8 cellular contexts compared by ENCODE assay signal in the genomic region with DNA sequence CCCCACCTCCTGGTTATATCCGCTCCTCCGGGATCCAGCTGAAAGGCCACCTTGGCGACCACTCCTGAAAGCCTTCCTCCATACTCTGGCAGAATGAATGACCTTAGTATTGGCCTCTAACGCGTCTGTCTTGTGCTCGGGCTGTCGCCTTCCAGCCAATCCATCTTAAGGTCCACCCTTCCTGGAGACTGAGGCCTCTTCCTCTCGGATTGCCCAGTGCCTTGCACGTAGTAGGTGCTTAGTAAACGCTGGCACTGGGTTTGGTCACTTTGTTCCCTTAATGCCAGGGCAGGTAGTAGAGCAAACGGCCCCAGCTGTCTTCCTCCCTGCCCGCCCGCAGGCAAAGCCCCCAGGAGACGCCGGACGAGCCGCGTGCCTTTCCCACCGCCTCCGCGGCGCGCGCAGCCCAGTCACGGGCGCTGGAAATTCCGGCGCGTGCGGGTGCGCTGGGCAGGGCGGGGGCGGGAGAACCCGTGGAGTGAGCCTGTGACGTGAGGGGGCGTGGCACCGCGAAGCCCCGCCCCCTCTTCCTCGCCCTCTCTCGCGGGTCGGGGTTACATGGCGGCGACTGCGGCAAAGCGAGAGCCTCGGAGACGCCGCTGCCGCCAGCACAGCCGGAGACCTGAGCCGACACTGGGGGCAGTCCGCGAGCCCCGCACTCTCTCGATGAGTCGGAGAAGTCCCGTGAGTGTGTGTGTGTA. TPM values are rescaled to one million over a fixed set of nuclear protein-coding genes. Genes with fewer than 3 reads are reported as not detected.
A peak's percentile ranks its signal among the peaks of the same experiment; 100 is the strongest.
DNase-seq lines count a peak whose midpoint lies in the region; ATAC-seq and TF ChIP-seq lines count a peak whose summit lies in the region.

A gene (plus strand): TSS at position 527 of the 701 bp plus-strand sequence. CDS start 27,242 bp downstream, outside the sequence.

- peak; percentile 99 for DNase-seq in D341Med (ENCODE audit: low spot score)
- peak; percentile 92 for DNase-seq in activated T-cell treated with anti-CD3 and anti-CD28 coated beads for 24 hours (ENCODE audit: low read depth)
- DNase-seq in epithelial cell of esophagus (ENCODE audit: low read depth), result peak; percentile 94
- peak; percentile 95 for DNase-seq in mucosa of gallbladder (ENCODE audit: low spot score)
- DNase-seq in stimulated activated CD8-positive, alpha-beta memory T cell treated with anti-CD3 and anti-CD28 coated beads, Interleukin-4, amount 100 ng/mL, for 24 hours (ENCODE audit: low read depth), result peak; percentile 91

- H3K4me3 ChIP-seq in HUES48 (ENCODE audit: low read depth, low read length), result peak within 1 kb of the TSS; percentile 96
- H3K4me3 ChIP-seq in OCI-LY3 (ENCODE audit: low read length), result peak within 1 kb of the TSS; percentile 86
- peak within 1 kb of the TSS; percentile 62 for H3K4me3 ChIP-seq in epithelial cell of esophagus (ENCODE audit: low read length)

- H3K27ac ChIP-seq in HUES48 (ENCODE audit: low read depth, low read length), result peak within 1 kb of the TSS; percentile 96
- H3K27ac ChIP-seq in OCI-LY3 (ENCODE audit: low read length), result peak within 1 kb of the TSS; percentile 90

- H3K79me2 ChIP-seq in OCI-LY3 (ENCODE audit: low read length), result peaks cover 53% of the 10 kb centered on the region

- peak within 1 kb of the TSS; percentile 32; the same call in 1 of the 2 replicates for H2AFZ ChIP-seq in OCI-LY3 (ENCODE audit: low read depth, low read length)

- H3K36me3 ChIP-seq in HUES48 (ENCODE audit: control insufficient read depth, insufficient read depth, low read length) (no peaks in the 10 kb centered on the region), OCI-LY3 (replicated peaks; ENCODE audit: low read depth, low read length) (peaks cover 6% of the 10 kb centered on the region)

- peak within 1 kb of the TSS; percentile 98 for H3K9ac ChIP-seq in HUES48 (ENCODE audit: low read depth, low read length)
- H3K9ac ChIP-seq in OCI-LY3 (ENCODE audit: low read length), result peak within 1 kb of the TSS; percentile 90

- TF ChIP-seq CTCF in OCI-LY3 (IDR thresholded peaks at IDR 0.05; ENCODE audit: low read depth, low read length) (no peak), epithelial cell of esophagus (IDR thresholded peaks at IDR 0.05; ENCODE audit: insufficient read depth, low read depth, low read length, missing control alignments) (no peak)

- H3K9me3 ChIP-seq in HUES48 (ENCODE audit: control insufficient read depth, insufficient read depth, low read length) (no peaks in the 10 kb centered on the region), OCI-LY3 (ENCODE audit: insufficient read depth, low read length) (no peaks in the 10 kb centered on the region)

- H3K4me2 ChIP-seq in OCI-LY3 (ENCODE audit: low read length), result peak within 1 kb of the TSS; percentile 84

- ATAC-seq in GM21390 (IDR thresholded peaks at IDR 0.05; ENCODE audit: unreplicated experiment), result peak; percentile 73

- H4K20me1 ChIP-seq in OCI-LY3 (ENCODE audit: insufficient read depth, low read length), result peaks cover 15% of the 10 kb centered on the region

- H3K27me3 ChIP-seq in HUES48 (ENCODE audit: control insufficient read depth, insufficient read depth, low read length) (no peaks in the 10 kb centered on the region), OCI-LY3 (ENCODE audit: low read depth, low read length) (no peaks in the 10 kb centered on the region)

- H3K4me1 ChIP-seq in HUES48 (ENCODE audit: control insufficient read depth, insufficient read depth, low read length), result peaks cover 24% of the 10 kb centered on the region
- H3K4me1 ChIP-seq in OCI-LY3 (ENCODE audit: low read length), result peaks cover 30% of the 10 kb centered on the region

RNA-seq across cellular contexts. Expression of the gene that starts here (rescaled TPM):
- 41.2 TPM for total RNA-seq in mucosa of gallbladder

Comparison
In these comparisons a context has a peak if more than half of its experiments do, and no peak if none do; other contexts are left out.
1. Peak in every context shown above with its lines: DNase-seq, ATAC-seq, H3K4me3 ChIP-seq and H3K27ac ChIP-seq.